In genomic region chr17:48100591-48101011, GRCh38 we compare ENCODE assay signal across 8 cellular contexts. TPM values are rescaled to one million over a fixed set of nuclear protein-coding genes. Genes with fewer than 3 reads are reported as not detected.
DNase-seq lines count a peak whose midpoint lies in the region; TF ChIP-seq lines count a peak whose summit lies in the region.

No MANE protein-coding gene starts in this region.

- H3K4me3 ChIP-seq in WI38 (ENCODE audit: low read depth, low read length) (peak overlapping the region; percentile 89), fibroblast of villous mesenchyme (ENCODE audit: low read depth, low read length) (peak overlapping the region; percentile 92), neuron (ENCODE audit: low read length) (peak overlapping the region; percentile 55)

- H2AFZ ChIP-seq in neuron (ENCODE audit: low read depth, low read length): peak overlapping the region; percentile 83

- peaks cover under 1% of the 10 kb centered on the region for H3K36me3 ChIP-seq in neuron (ENCODE audit: insufficient read depth, low read length)

- no peaks in the 10 kb centered on the region for H3K27me3 ChIP-seq in neuron (ENCODE audit: insufficient read depth, low read length)

- DNase-seq in NCI-H524 (lab: John Stamatoyannopoulos, UW): peak; percentile 77 to 80
- DNase-seq in NCI-H524 treated with DMSO at 0.1 percent for 48 hours (lab: John Stamatoyannopoulos, UW): no peak
- peak; percentile 67 for DNase-seq in M059J (ENCODE audit: low read depth)
- DNase-seq in fibroblast of villous mesenchyme (ENCODE audit: low read depth): peak; percentile 65
- DNase-seq in NK-92 treated with Interleukin-12 subunit alpha and Interleukin-12 subunit beta, amount 100 ng/mL, for 24 hours (lab: John Stamatoyannopoulos, UW): no peak
- DNase-seq in T-helper 9 cell: no peak

- no peak for TF ChIP-seq CTCF in WI38 (IDR thresholded peaks at IDR 0.05; ENCODE audit: low read depth, low read length)
- TF ChIP-seq CTCF in fibroblast of villous mesenchyme (IDR thresholded peaks at IDR 0.05; ENCODE audit: insufficient read depth, low read depth, low read length): no peak

- peaks cover 6% of the 10 kb centered on the region for H3K4me1 ChIP-seq in neuron (ENCODE audit: insufficient read depth, low read length)

- H3K9me3 ChIP-seq in neuron (ENCODE audit: low read length): no peaks in the 10 kb centered on the region

RNA-seq across cellular contexts. Expression of gene CBX1, which starts 0.7 kb away (rescaled TPM):
- total RNA-seq in M059J (2014; rRNA removed; shearing (Covaris generic)): 89.1 and 122 TPM in 2 replicates
- 42.5 and 60.9 TPM in 2 replicates for total RNA-seq in fibroblast of villous mesenchyme

RNA-seq across cellular contexts. Expression of gene SNX11, which starts 7.0 kb away (rescaled TPM):
- 18.1 and 22.4 TPM in 2 replicates for total RNA-seq in M059J (2014; rRNA removed; shearing (Covaris generic))
- total RNA-seq in fibroblast of villous mesenchyme: 12.9 and 19.0 TPM in 2 replicates

RNA-seq across cellular contexts. Expression of gene NFE2L1, which starts 52.4 kb away (rescaled TPM):
- 44.3 and 68.7 TPM in 2 replicates for total RNA-seq in M059J (2014; rRNA removed; shearing (Covaris generic))
- total RNA-seq in fibroblast of villous mesenchyme: 110 and 132 TPM in 2 replicates

Comparison
In these comparisons a context has a peak if more than half of its experiments do, and no peak if none do; other contexts are left out.
1. DNase-seq: peak in NCI-H524 (2 of 2), M059J (single experiment) and fibroblast of villous mesenchyme (single experiment); none in NCI-H524 treated with DMSO at 0.1 percent for 48 hours (single experiment), NK-92 treated with Interleukin-12 subunit alpha and Interleukin-12 subunit beta, amount 100 ng/mL, for 24 hours (single experiment) and T-helper 9 cell (single experiment).
2. Peak in every context shown above with its lines, with median percentiles within 50 percentile points of each other: H3K4me3 ChIP-seq.